In the genomic region with DNA sequence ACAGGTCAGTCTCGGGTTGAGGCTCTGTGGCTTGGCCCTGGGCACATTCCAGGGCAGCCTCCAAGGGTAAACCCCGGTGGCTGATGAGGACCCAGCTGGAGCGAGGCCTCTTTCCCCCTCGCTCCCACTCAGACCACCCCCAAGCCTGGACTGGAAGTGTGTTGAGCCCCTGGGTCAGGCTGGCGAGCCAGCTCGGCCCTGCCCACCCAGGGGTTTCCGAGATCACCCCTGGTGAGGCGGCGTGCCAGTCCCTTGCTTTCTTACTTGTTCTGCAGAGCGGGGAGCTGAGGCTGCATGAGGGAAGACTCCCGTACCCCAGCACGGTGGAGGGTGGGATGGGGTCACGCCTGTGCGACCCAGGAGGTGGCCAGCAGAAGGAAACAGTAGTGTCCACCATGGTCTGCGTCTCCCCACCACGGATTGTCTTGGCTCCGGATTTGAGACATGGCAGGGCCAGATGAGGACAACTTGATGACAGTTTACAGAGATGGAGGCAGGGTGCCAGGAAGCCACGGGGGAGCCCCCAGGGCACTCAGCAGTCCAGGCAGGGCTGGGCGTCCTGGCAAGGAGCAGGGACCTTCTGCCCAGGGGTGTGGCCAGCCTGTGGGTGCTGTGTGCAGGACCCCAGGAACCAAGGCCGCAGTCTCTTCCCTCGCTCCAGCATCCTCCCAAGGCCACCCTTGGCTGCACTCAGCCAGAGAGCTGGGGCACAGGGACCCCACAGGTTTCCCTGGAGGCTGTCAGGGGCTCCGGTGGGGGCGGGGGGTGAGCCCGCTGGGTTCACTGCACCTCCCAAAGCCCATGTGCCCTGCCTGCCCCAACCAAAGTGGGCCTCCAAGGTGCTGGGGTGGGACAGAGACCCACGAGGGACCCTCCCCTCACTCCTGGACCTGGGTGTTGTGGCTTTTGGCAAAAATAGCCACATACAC, we compare ENCODE assay signal across 38 cellular contexts. TPM values are rescaled to one million over a fixed set of nuclear protein-coding genes. Genes with fewer than 3 reads are reported as not detected.
"Had no signal": no experiment of that assay in that cellular context is flagged by ENCODE, and none has a peak within 500 bp of the region (broad histone marks: within the 10 kb centered on the region; RNA-seq: fewer than 3 reads in every experiment).

No MANE protein-coding gene starts in this region.

- DNase-seq: activated B cell treated with CpG ODN at 0.5 μM for 24 hours; activated CD4-positive, alpha-beta memory T cell treated with anti-CD3 and anti-CD28 coated beads for 36 hours; activated CD4-positive, alpha-beta T cell treated with anti-CD3 and anti-CD28 coated beads for 4 hours; activated CD4-positive, alpha-beta T cell treated with anti-CD3 and anti-CD28 coated beads, Interleukin-2, amount 50 U/mL, for 1 hour; activated CD4-positive, CD25-positive, alpha-beta regulatory T cell treated with anti-CD3 and anti-CD28 coated beads, Interleukin-2, amount 50 U/mL, for 72 hours; activated CD8-positive, alpha-beta memory T cell treated with anti-CD3 and anti-CD28 coated beads, Interleukin-2, amount 50 U/mL, for 4 hours; activated effector memory CD4-positive, alpha-beta T cell treated with Interleukin-2 at 50 U/mL for 16 hours; activated naive CD4-positive, alpha-beta T cell treated with anti-CD3 and anti-CD28 coated beads, Interleukin-2, amount 10 ng/mL, durations not matched to agents 7 days and 5 days; activated naive CD8-positive, alpha-beta T cell treated with anti-CD3 and anti-CD28 coated beads, Interleukin-2, amount 50 U/mL, for 24 hours; activated T-cell treated with anti-CD3 and anti-CD28 coated beads for 4 hours; activated T-cell treated with anti-CD3 and anti-CD28 coated beads, Interleukin-2, amount 50 U/mL, for 4 hours; anterior cingulate cortex; central memory CD4-positive, alpha-beta T cell; Karpas-422; KBM-7; NCI-H1105; NCI-H1417 treated with DMSO at 0.1 percent for 48 hours; NCI-H187 treated with DMSO at 0.1 percent for 48 hours; NCI-H2081; NCI-H2171 treated with DMSO at 0.1 percent for 48 hours; NCI-H2227 treated with DMSO at 0.1 percent for 48 hours; NCI-H510A treated with DMSO at 0.1 percent for 48 hours; NCI-H526 treated with DMSO at 0.1 percent for 48 hours; NCI-H774; NK-92 treated with Interleukin-12 subunit alpha and Interleukin-12 subunit beta, amount 100 ng/mL, for 24 hours; PC-3; Peyer's patch; RPMI8226; SJCRH30; T-cell; T-helper 2 cell; T-helper 9 cell had no signal

- H3K36me3 Mint-ChIP-seq: activated CD4-positive, alpha-beta memory T cell treated with anti-CD3 and anti-CD28 coated beads for 36 hours; activated naive CD4-positive, alpha-beta T cell treated with anti-CD3 and anti-CD28 coated beads, Interleukin-2, amount 10 ng/mL, durations not matched to agents 7 days and 5 days; activated naive CD8-positive, alpha-beta T cell; T-cell had no signal

- FAIRE-seq: bronchial epithelial cell had no signal

- H3K27ac ChIP-seq: Peyer's patch, SJCRH30, SK-N-MC, VCaP had no signal

- ATAC-seq: activated naive CD8-positive, alpha-beta T cell treated with anti-CD3 and anti-CD28 coated beads, Interleukin-2, amount 50 U/mL, for 24 hours; activated T-cell treated with anti-CD3 and anti-CD28 coated beads, Interleukin-2, amount 50 U/mL, for 4 hours; PC-3; T-cell had no signal

- H3K4me3 ChIP-seq: Peyer's patch, SJCRH30, SK-N-MC had no signal

- H3K9me3 ChIP-seq: Peyer's patch, SJCRH30 had no signal

- H3K9me3 Mint-ChIP-seq: activated B cell treated with CpG ODN at 0.5 μM for 24 hours; activated CD4-positive, alpha-beta memory T cell treated with anti-CD3 and anti-CD28 coated beads for 36 hours; activated naive CD8-positive, alpha-beta T cell treated with anti-CD3 and anti-CD28 coated beads, Interleukin-2, amount 50 U/mL, for 24 hours; activated T-cell treated with anti-CD3 and anti-CD28 coated beads, Interleukin-2, amount 50 U/mL, for 4 hours; activated T-helper 1 cell treated with anti-CD3 and anti-CD28 coated beads, Interleukin-12 subunit alpha, Interleukin-12 subunit beta, Interleukin-2, Interleukin-4 antibody, amounts not matched to agents 30 ng/mL and 10 ng/mL and 1 ng/mL, durations not matched to agents 14 hours and 24 hours and 36 hours; T-cell had no signal

- H3K36me3 ChIP-seq: Peyer's patch, SJCRH30 had no signal

- H3K27ac Mint-ChIP-seq: activated B cell treated with CpG ODN at 0.5 μM for 24 hours; activated CD4-positive, alpha-beta memory T cell treated with anti-CD3 and anti-CD28 coated beads for 36 hours; activated naive CD4-positive, alpha-beta T cell treated with anti-CD3 and anti-CD28 coated beads, Interleukin-2, amount 10 ng/mL, durations not matched to agents 7 days and 5 days; activated naive CD8-positive, alpha-beta T cell; activated naive CD8-positive, alpha-beta T cell treated with anti-CD3 and anti-CD28 coated beads, Interleukin-2, amount 50 U/mL, for 24 hours; activated T-helper 1 cell treated with anti-CD3 and anti-CD28 coated beads, Interleukin-12 subunit alpha, Interleukin-12 subunit beta, Interleukin-2, Interleukin-4 antibody, amounts not matched to agents 30 ng/mL and 10 ng/mL and 1 ng/mL, durations not matched to agents 14 hours and 24 hours and 36 hours; brain; T-cell had no signal

- H3K4me3 Mint-ChIP-seq: activated B cell treated with CpG ODN at 0.5 μM for 24 hours; activated CD4-positive, alpha-beta memory T cell treated with anti-CD3 and anti-CD28 coated beads for 36 hours; activated naive CD4-positive, alpha-beta T cell treated with anti-CD3 and anti-CD28 coated beads, Interleukin-2, amount 10 ng/mL, durations not matched to agents 7 days and 5 days; activated naive CD8-positive, alpha-beta T cell; activated naive CD8-positive, alpha-beta T cell treated with anti-CD3 and anti-CD28 coated beads, Interleukin-2, amount 50 U/mL, for 24 hours; activated T-cell treated with anti-CD3 and anti-CD28 coated beads, Interleukin-2, amount 50 U/mL, for 4 hours; activated T-helper 1 cell treated with anti-CD3 and anti-CD28 coated beads, Interleukin-12 subunit alpha, Interleukin-12 subunit beta, Interleukin-2, Interleukin-4 antibody, amounts not matched to agents 30 ng/mL and 10 ng/mL and 1 ng/mL, durations not matched to agents 14 hours and 24 hours and 36 hours; brain had no signal

RNA-seq across cellular contexts. Expression of a gene that starts 11.6 kb away (rescaled TPM):
- total RNA-seq: activated B cell treated with CpG ODN at 0.5 μM for 24 hours; activated CD4-positive, alpha-beta memory T cell treated with anti-CD3 and anti-CD28 coated beads for 36 hours; PC-3; SJCRH30 had no signal
